In genomic region chr4:1253831-1254230, GRCh38 we compare ENCODE assay signal across 2 cellular contexts.
TF ChIP-seq lines count a peak whose summit lies in the region.

No MANE protein-coding gene starts in this region.

TF ChIP-seq in K562, 482 proteins besides CTCF, POLR2A, EP300 and RAD21:
- TF ChIP-seq CBFB (CRISPR knock-in tag; IDR thresholded peaks at IDR 0.05) (no peak), CBFA2T2 (conservative IDR thresholded peaks at IDR 0.05) (no peak), MGA (IDR thresholded peaks at IDR 0.05) (0 out of 2 replicates have a peak, but pooled peaks have one; percentile 4), RNF2 (IDR thresholded peaks at IDR 0.05) (no peak), SMAD2 (IDR thresholded peaks at IDR 0.05; ENCODE audit: low read depth, low read length) (no peak), TCF7 (IDR thresholded peaks at IDR 0.05; ENCODE audit: borderline replicate concordance) (no peak), NFE2L1 (tag; IDR thresholded peaks at IDR 0.05; ENCODE audit: borderline replicate concordance, low read depth) (no peak)

TF ChIP-seq in SK-N-SH, 30 proteins besides CTCF, POLR2A, EP300 and RAD21:
- TF ChIP-seq NRF1 (IDR thresholded peaks at IDR 0.05; ENCODE audit: low read depth, low read length) (no peak), GABPA (IDR thresholded peaks at IDR 0.05; ENCODE audit: low read depth) (no peak)
